In genomic region chr10:14416308-14416700, GRCh38 we compare ENCODE assay signal across 24 cellular contexts.
DNase-seq lines count a peak whose midpoint lies in the region; ATAC-seq and TF ChIP-seq lines count a peak whose summit lies in the region.
"Had no signal": no experiment of that assay in that cellular context is flagged by ENCODE, and none has a peak within 500 bp of the region (broad histone marks: within the 10 kb centered on the region; RNA-seq: fewer than 3 reads in every experiment).

No MANE protein-coding gene starts in this region.

- CTCF ChIA-PET in Caco-2 (lab: Charles Lee) = interaction anchor here (0.7 kb wide), 1 partner anchor 19 kb away, joined by 3 read pairs; no protein-coding TSS in a partner anchor

- H3K4me3 Mint-ChIP-seq in Caco-2 (ENCODE audit: unreplicated experiment) (peak overlapping the region; percentile 4), chondrocyte (ENCODE audit: unreplicated experiment) (no peak overlapping the region), mesothelial cell of epicardium (no peak overlapping the region), HFFc6 (no peak overlapping the region)
- no peak overlapping the region for H3K4me3 Mint-ChIP-seq in activated T-helper 2 cell treated with anti-CD3 and anti-CD28 coated beads, Interferon-gamma antibody, Interleukin-2, Interleukin-4, amounts not matched to agents 10 μg/mL and 5 μg/mL and 100 μg/mL, durations not matched to agents 14 hours and 24 hours and 36 hours (ENCODE audit: low read depth)
- H3K4me3 Mint-ChIP-seq: activated CD4-positive, alpha-beta memory T cell treated with anti-CD3 and anti-CD28 coated beads for 36 hours; memory B cell; natural killer cell had no signal

- TF ChIP-seq CTCF in Caco-2 (IDR thresholded peaks at IDR 0.05; ENCODE audit: insufficient read depth in 1 of 2, low read depth in 1 of 2, low read length in 1 of 2, severe bottlenecking in 1 of 2, unreplicated experiment in 1 of 2) = no peak
- no peak for TF ChIP-seq CTCF in chondrocyte (IDR thresholded peaks at IDR 0.05)
- TF ChIP-seq CTCF in mesothelial cell of epicardium (IDR thresholded peaks at IDR 0.05; ENCODE audit: unreplicated experiment) = no peak
- no peak for TF ChIP-seq CTCF in HFFc6 (IDR thresholded peaks at IDR 0.05)

- H3K27me3 Mint-ChIP-seq in Caco-2 (ENCODE audit: insufficient read depth, unreplicated experiment) (no peaks in the 10 kb centered on the region), chondrocyte (ENCODE audit: low read depth) (no peaks in the 10 kb centered on the region), mesothelial cell of epicardium (ENCODE audit: low read depth) (no peaks in the 10 kb centered on the region), HFFc6 (ENCODE audit: insufficient read depth) (peaks cover 27% of the 10 kb centered on the region; the same call in 1 of the 2 replicates)
- H3K27me3 Mint-ChIP-seq in activated T-helper 2 cell treated with anti-CD3 and anti-CD28 coated beads, Interferon-gamma antibody, Interleukin-2, Interleukin-4, amounts not matched to agents 10 μg/mL and 5 μg/mL and 100 μg/mL, durations not matched to agents 14 hours and 24 hours and 36 hours (ENCODE audit: low read depth) = peaks cover 12% of the 10 kb centered on the region

- H3K9me3 Mint-ChIP-seq in Caco-2 (ENCODE audit: unreplicated experiment) = no peaks in the 10 kb centered on the region
- peaks cover 5% of the 10 kb centered on the region for H3K9me3 Mint-ChIP-seq in chondrocyte (ENCODE audit: low read depth)
- H3K9me3 Mint-ChIP-seq in mesothelial cell of epicardium = no peaks in the 10 kb centered on the region
- no peaks in the 10 kb centered on the region for H3K9me3 Mint-ChIP-seq in activated T-helper 2 cell treated with anti-CD3 and anti-CD28 coated beads, Interferon-gamma antibody, Interleukin-2, Interleukin-4, amounts not matched to agents 10 μg/mL and 5 μg/mL and 100 μg/mL, durations not matched to agents 14 hours and 24 hours and 36 hours
- H3K9me3 Mint-ChIP-seq in HFFc6 = no peaks in the 10 kb centered on the region
- H3K9me3 Mint-ChIP-seq: activated CD4-positive, alpha-beta memory T cell treated with anti-CD3 and anti-CD28 coated beads for 36 hours; memory B cell; natural killer cell had no signal

- no peaks in the 10 kb centered on the region for H3K9me3 ChIP-seq in Caco-2
- H3K9me3 ChIP-seq: colonic mucosa, prostate gland, spleen had no signal

- H3K4me1 ChIP-seq in Caco-2 = peaks cover 47% of the 10 kb centered on the region
- H3K4me1 ChIP-seq: colonic mucosa, prostate gland, spleen had no signal

- POLR2A ChIA-PET in Caco-2 (lab: Charles Lee) = interaction anchor here (1.0 kb wide), 1 partner anchor 231 kb away, joined by 3 read pairs; no protein-coding TSS in a partner anchor

- no peaks in the 10 kb centered on the region for H3K27me3 ChIP-seq in Caco-2 (replicated peaks; ENCODE audit: control insufficient read depth, insufficient read depth, low read length)
- H3K27me3 ChIP-seq: colonic mucosa had no signal

- no peaks in the 10 kb centered on the region for H3K36me3 Mint-ChIP-seq in Caco-2 (ENCODE audit: insufficient read depth, unreplicated experiment)
- no peaks in the 10 kb centered on the region for H3K36me3 Mint-ChIP-seq in chondrocyte (ENCODE audit: low read depth)
- no peaks in the 10 kb centered on the region for H3K36me3 Mint-ChIP-seq in mesothelial cell of epicardium
- no peaks in the 10 kb centered on the region for H3K36me3 Mint-ChIP-seq in activated T-helper 2 cell treated with anti-CD3 and anti-CD28 coated beads, Interferon-gamma antibody, Interleukin-2, Interleukin-4, amounts not matched to agents 10 μg/mL and 5 μg/mL and 100 μg/mL, durations not matched to agents 14 hours and 24 hours and 36 hours (ENCODE audit: low read depth)
- H3K36me3 Mint-ChIP-seq in HFFc6 (ENCODE audit: low read depth) = no peaks in the 10 kb centered on the region
- H3K36me3 Mint-ChIP-seq: activated CD4-positive, alpha-beta memory T cell treated with anti-CD3 and anti-CD28 coated beads for 36 hours; memory B cell; natural killer cell had no signal

- no peak for ATAC-seq in HG03520 (IDR thresholded peaks at IDR 0.05; ENCODE audit: unreplicated experiment)
- ATAC-seq: natural killer cell had no signal

- peaks cover 33% of the 10 kb centered on the region for H3K4me1 Mint-ChIP-seq in Caco-2 (ENCODE audit: low read depth, unreplicated experiment)
- peaks cover 44% of the 10 kb centered on the region for H3K4me1 Mint-ChIP-seq in chondrocyte (ENCODE audit: low read depth)
- peaks cover 34% of the 10 kb centered on the region for H3K4me1 Mint-ChIP-seq in mesothelial cell of epicardium
- H3K4me1 Mint-ChIP-seq in activated T-helper 2 cell treated with anti-CD3 and anti-CD28 coated beads, Interferon-gamma antibody, Interleukin-2, Interleukin-4, amounts not matched to agents 10 μg/mL and 5 μg/mL and 100 μg/mL, durations not matched to agents 14 hours and 24 hours and 36 hours (ENCODE audit: low read depth) = no peaks in the 10 kb centered on the region
- peaks cover 38% of the 10 kb centered on the region for H3K4me1 Mint-ChIP-seq in HFFc6 (ENCODE audit: low read depth)
- H3K4me1 Mint-ChIP-seq: memory B cell, natural killer cell had no signal

- BruUV-seq in Caco-2 (replicated peaks; lab: Mats Ljungman, UMichigan) = no TSS peak

- peak; percentile 48 to 66 for DNase-seq in Caco-2
- DNase-seq in NCI-H226 = peak; percentile 97
- no peak for DNase-seq in chondrocyte (ENCODE audit: low spot score)
- no peak for DNase-seq in mesothelial cell of epicardium (ENCODE audit: low spot score in 2 of 2, unreplicated experiment in 2 of 2)
- DNase-seq in activated T-helper 2 cell treated with anti-CD3 and anti-CD28 coated beads, Interferon-gamma antibody, Interleukin-2, Interleukin-4, amounts not matched to agents 10 μg/mL and 5 μg/mL and 100 μg/mL, durations not matched to agents 14 hours and 24 hours and 36 hours (ENCODE audit: low spot score) = no peak
- DNase-seq in HFFc6 = no peak
- DNase-seq in NCI-H2196 (lab: John Stamatoyannopoulos, UW; ENCODE audit: unreplicated experiment) = no peak
- DNase-seq: activated CD4-positive, alpha-beta memory T cell treated with anti-CD3 and anti-CD28 coated beads for 36 hours; activated T-cell treated with anti-CD3 and anti-CD28 coated beads for 4 hours; amygdala; colonic mucosa; KG1; natural killer cell; NCI-H1105; NCI-H2107; NCI-H526 treated with DMSO at 0.1 percent for 48 hours; SHP77 treated with DMSO at 0.1 percent for 48 hours; spleen; stimulated activated CD8-positive, alpha-beta memory T cell treated with anti-CD3 and anti-CD28 coated beads, Interleukin-4, amount 100 ng/mL, for 48 hours; substantia nigra; WERI-Rb-1 had no signal

- intact Hi-C loops in Caco-2 (cut with micrococcal nuclease; ENCODE audit: unreplicated experiment) = no loop called here
- intact Hi-C loops in activated T-helper 2 cell treated with anti-CD3 and anti-CD28 coated beads, Interferon-gamma antibody, Interleukin-2, Interleukin-4, amounts not matched to agents 10 μg/mL and 5 μg/mL and 100 μg/mL, durations not matched to agents 14 hours and 24 hours and 36 hours (cut with micrococcal nuclease) = no loop called here

- H3K27ac Mint-ChIP-seq in Caco-2 (ENCODE audit: unreplicated experiment) = peak overlapping the region; percentile 80
- peak overlapping the region; percentile 93 for H3K27ac Mint-ChIP-seq in chondrocyte (ENCODE audit: unreplicated experiment)
- peak overlapping the region; percentile 79 for H3K27ac Mint-ChIP-seq in mesothelial cell of epicardium
- no peak overlapping the region for H3K27ac Mint-ChIP-seq in activated T-helper 2 cell treated with anti-CD3 and anti-CD28 coated beads, Interferon-gamma antibody, Interleukin-2, Interleukin-4, amounts not matched to agents 10 μg/mL and 5 μg/mL and 100 μg/mL, durations not matched to agents 14 hours and 24 hours and 36 hours
- H3K27ac Mint-ChIP-seq in HFFc6 = no peak overlapping the region; the same call in 1 of the 2 replicates
- H3K27ac Mint-ChIP-seq: activated CD4-positive, alpha-beta memory T cell treated with anti-CD3 and anti-CD28 coated beads for 36 hours; memory B cell; natural killer cell had no signal

- no peaks in the 10 kb centered on the region for H3K36me3 ChIP-seq in Caco-2 (ENCODE audit: control insufficient read depth, insufficient read depth, low read length)
- H3K36me3 ChIP-seq: colonic mucosa, prostate gland, spleen, WERI-Rb-1 had no signal

- H3K4me3 ChIP-seq in Caco-2 (ENCODE audit: low read depth, low read length) = no peak overlapping the region
- H3K4me3 ChIP-seq: colonic mucosa, prostate gland, spleen had no signal

Comparison
In these comparisons a context has a peak if more than half of its experiments do, and no peak if none do; other contexts are left out.
1. DNase-seq: peak in Caco-2 (2 of 2) and NCI-H226 (single experiment); none in chondrocyte (single experiment), mesothelial cell of epicardium (0 of 2), activated T-helper 2 cell treated with anti-CD3 and anti-CD28 coated beads, Interferon-gamma antibody, Interleukin-2, Interleukin-4, amounts not matched to agents 10 μg/mL and 5 μg/mL and 100 μg/mL, durations not matched to agents 14 hours and 24 hours and 36 hours (single experiment), HFFc6 (single experiment) and NCI-H2196 (single experiment).
2. H3K27ac Mint-ChIP-seq: peak in Caco-2 (single experiment), chondrocyte (single experiment) and mesothelial cell of epicardium (single experiment); none in activated T-helper 2 cell treated with anti-CD3 and anti-CD28 coated beads, Interferon-gamma antibody, Interleukin-2, Interleukin-4, amounts not matched to agents 10 μg/mL and 5 μg/mL and 100 μg/mL, durations not matched to agents 14 hours and 24 hours and 36 hours (single experiment) and HFFc6 (single experiment).